In genomic region chr2:95010697-95011096, GRCh38 we compare ENCODE assay signal across 24 cellular contexts. TPM values are rescaled to one million over a fixed set of nuclear protein-coding genes. Genes with fewer than 3 reads are reported as not detected.
"Had no signal": no experiment of that assay in that cellular context is flagged by ENCODE, and none has a peak within 500 bp of the region (broad histone marks: within the 10 kb centered on the region; RNA-seq: fewer than 3 reads in every experiment).

No MANE protein-coding gene starts in this region.

- H3K36me3 Mint-ChIP-seq: naive thymus-derived CD4-positive, alpha-beta T cell; stimulated activated naive B cell treated with anti-CD40 and anti-IgM and Interleukin-4, amounts not matched to agents 10 μg/mL and 1 μg/mL and 100 μg/mL, for 72 hours had no signal

- H3K27ac Mint-ChIP-seq: effector memory CD8-positive, alpha-beta T cell; naive thymus-derived CD4-positive, alpha-beta T cell; stimulated activated naive B cell treated with anti-CD40 and anti-IgM and Interleukin-4, amounts not matched to agents 10 μg/mL and 1 μg/mL and 100 μg/mL, for 72 hours had no signal

- H3K4me1 Mint-ChIP-seq: central memory CD8-positive, alpha-beta T cell had no signal

- H3K4me3 ChIP-seq: esophagus muscularis mucosa, gastroesophageal sphincter, pancreas, psoas muscle, thoracic aorta, transverse colon had no signal

- H3K27ac ChIP-seq: epithelial cell of prostate, esophagus muscularis mucosa, gastroesophageal sphincter, pancreas, psoas muscle, thoracic aorta, transverse colon had no signal

- DNase-seq: effector memory CD8-positive, alpha-beta T cell; islet precursor cell; left ventricle myocardium superior; naive thymus-derived CD4-positive, alpha-beta T cell; occipital lobe; retina; stimulated activated CD4-positive, alpha-beta T cell treated with anti-CD3 and anti-CD28 coated beads, Interleukin-2, amount 100 ng/mL, for 24 hours; stimulated activated CD4-positive, alpha-beta T cell treated with anti-CD3 and anti-CD28 coated beads, Interleukin-4, amount 100 ng/mL, for 4 hours; stimulated activated naive B cell treated with anti-CD40 and anti-IgM and Interleukin-4, amounts not matched to agents 10 μg/mL and 1 μg/mL and 100 μg/mL, for 72 hours; stimulated activated naive CD8-positive, alpha-beta T cell treated with anti-CD3 and anti-CD28 coated beads, Interleukin-15, amount 100 ng/mL, for 72 hours; transverse colon had no signal

- FAIRE-seq: pancreas had no signal

- H3K9me3 Mint-ChIP-seq: central memory CD8-positive, alpha-beta T cell; effector memory CD8-positive, alpha-beta T cell; naive thymus-derived CD4-positive, alpha-beta T cell; neural crest cell; stimulated activated naive B cell treated with anti-CD40 and anti-IgM and Interleukin-4, amounts not matched to agents 10 μg/mL and 1 μg/mL and 100 μg/mL, for 72 hours; stimulated activated naive CD8-positive, alpha-beta T cell treated with anti-CD3 and anti-CD28 coated beads, Interleukin-15, amount 100 ng/mL, for 72 hours had no signal

- H3K36me3 ChIP-seq: esophagus muscularis mucosa, gastroesophageal sphincter, pancreas, thoracic aorta, transverse colon had no signal

- H3K27me3 ChIP-seq: esophagus muscularis mucosa, gastroesophageal sphincter, pancreas, transverse colon had no signal

- H3K4me1 ChIP-seq: gastroesophageal sphincter, pancreas, psoas muscle, transverse colon had no signal

- ATAC-seq: effector memory CD8-positive, alpha-beta T cell; gastroesophageal sphincter; left ventricle myocardium superior; naive thymus-derived CD4-positive, alpha-beta T cell; pancreas; psoas muscle; sciatic nerve; stimulated activated naive B cell treated with anti-CD40 and anti-IgM and Interleukin-4, amounts not matched to agents 10 μg/mL and 1 μg/mL and 100 μg/mL, for 72 hours; stimulated activated naive CD8-positive, alpha-beta T cell treated with anti-CD3 and anti-CD28 coated beads, Interleukin-15, amount 100 ng/mL, for 72 hours had no signal

- H3K9me3 ChIP-seq: esophagus muscularis mucosa, gastroesophageal sphincter, pancreas, psoas muscle, thoracic aorta, transverse colon had no signal

- H3K4me3 Mint-ChIP-seq: central memory CD8-positive, alpha-beta T cell; effector memory CD8-positive, alpha-beta T cell; naive thymus-derived CD4-positive, alpha-beta T cell; neural crest cell; stimulated activated naive B cell treated with anti-CD40 and anti-IgM and Interleukin-4, amounts not matched to agents 10 μg/mL and 1 μg/mL and 100 μg/mL, for 72 hours; stimulated activated naive CD8-positive, alpha-beta T cell treated with anti-CD3 and anti-CD28 coated beads, Interleukin-15, amount 100 ng/mL, for 72 hours had no signal

RNA-seq across cellular contexts. Expression of gene MAL, which starts 14.8 kb away (rescaled TPM):
- total RNA-seq: fibroblast of villous mesenchyme, lung microvascular endothelial cell, mesenteric fat pad, occipital lobe, subcutaneous adipose tissue, thoracic aorta had no signal
